ENCODE assay signal across 8 cellular contexts in genomic region chr6:130020892-130021483, GRCh38. TPM values are rescaled to one million over a fixed set of nuclear protein-coding genes. Genes with fewer than 3 reads are reported as not detected.
A peak's percentile ranks its signal among the peaks of the same experiment; 100 is the strongest.
DNase-seq lines count a peak whose midpoint lies in the region; ATAC-seq and TF ChIP-seq lines count a peak whose summit lies in the region.

No MANE protein-coding gene starts in this region.

- peak; percentile 77 for DNase-seq in activated gamma-delta T cell treated with Interleukin-2 at 50 U/mL for 16 hours
- no peak for DNase-seq in activated gamma-delta T cell (lab: John Stamatoyannopoulos, UW)
- DNase-seq in NCI-H187 treated with DMSO at 0.1 percent for 48 hours (lab: John Stamatoyannopoulos, UW), result peak; percentile 24
- DNase-seq in UCSD-AML1 (lab: John Stamatoyannopoulos, UW; ENCODE audit: unreplicated experiment), result peak; percentile 76
- DNase-seq in breast epithelium (ENCODE audit: low spot score in 2 of 2), result peak; percentile 72 to 76

- peak; percentile 69 to 81 (median 79) for TF ChIP-seq CTCF in breast epithelium (IDR thresholded peaks at IDR 0.05)

- intact Hi-C loops in breast epithelium (cut with DNase I; ENCODE audit: low total_unique reads), result loop anchor here (5.0 to 10.0 kb wide), 2 partner anchors 821 to 1376 kb away; no protein-coding TSS in a partner anchor

- peak overlapping the region; percentile 82 to 97 for H3K27ac ChIP-seq in breast epithelium
- no peak overlapping the region for H3K27ac ChIP-seq in iPS-20b (ENCODE audit: low read length)
- peak overlapping the region; percentile 42 for H3K27ac ChIP-seq in skeletal muscle tissue (ENCODE audit: low read depth, low read length)

- H3K36me3 ChIP-seq in breast epithelium (no peaks in the 10 kb centered on the region), iPS-20b (ENCODE audit: insufficient read depth, low read depth, low read length) (no peaks in the 10 kb centered on the region), skeletal muscle tissue (ENCODE audit: control insufficient read depth in 3 of 3, insufficient read depth in 3 of 3, low read length in 3 of 3) (no peaks in the 10 kb centered on the region)

- H3K9ac ChIP-seq in iPS-20b (ENCODE audit: low read depth, low read length), result peak overlapping the region; percentile 46; the same call in 1 of the 2 replicates
- H3K9ac ChIP-seq in skeletal muscle tissue (ENCODE audit: low read depth in 1 of 3, low read length in 3 of 3), result peak overlapping the region; percentile 0 to 58 (median 27)

- H3K27me3 ChIP-seq in breast epithelium, result no peaks in the 10 kb centered on the region
- H3K27me3 ChIP-seq in iPS-20b (ENCODE audit: insufficient read depth, low read length), result peaks cover 19% of the 10 kb centered on the region; the same call in 1 of the 2 replicates
- no peaks in the 10 kb centered on the region for H3K27me3 ChIP-seq in skeletal muscle tissue (ENCODE audit: control insufficient read depth in 3 of 3, insufficient read depth in 3 of 3, low read length in 3 of 3)

- H3K9me3 ChIP-seq in breast epithelium (no peaks in the 10 kb centered on the region), iPS-20b (ENCODE audit: insufficient read depth, low read depth, low read length) (no peaks in the 10 kb centered on the region), skeletal muscle tissue (ENCODE audit: control insufficient read depth in 3 of 3, low read length in 3 of 3) (no peaks in the 10 kb centered on the region)

- peak; percentile 50 for ATAC-seq in HG02970 (IDR thresholded peaks at IDR 0.05; ENCODE audit: low FRiP score, unreplicated experiment)

- H3K4me1 ChIP-seq in breast epithelium (no peaks in the 10 kb centered on the region), iPS-20b (ENCODE audit: insufficient read depth, low read length) (peaks cover 5% of the 10 kb centered on the region; the same call in 1 of the 2 replicates), skeletal muscle tissue (ENCODE audit: control insufficient read depth in 3 of 3, insufficient read depth in 3 of 3, low read length in 3 of 3) (peaks cover 3% of the 10 kb centered on the region in 3 donors)

- TF ChIP-seq POLR2A in breast epithelium (IDR thresholded peaks at IDR 0.05), result no peak

- H3K4me3 ChIP-seq in breast epithelium (peak overlapping the region; percentile 84 to 99 (median 88)), iPS-20b (ENCODE audit: low read length) (peak overlapping the region; percentile 81), skeletal muscle tissue (ENCODE audit: low read length in 3 of 3) (peak overlapping the region; percentile 66 to 76 (median 71))

RNA-seq across cellular contexts. Expression of gene L3MBTL3, which starts 2.6 kb away (rescaled TPM):
- total RNA-seq in breast epithelium (10 to 100 TPM in 1 of 3 donors, 1 to 10 TPM in 2; 7.4 to 16.7 (median 9.7) TPM), skeletal muscle tissue (9.4 TPM)
